Comparison of ENCODE assay signal across 36 cellular contexts in genomic region chr5:44951371-44951770, GRCh38.
"Had no signal": no experiment of that assay in that cellular context is flagged by ENCODE, and none has a peak within 500 bp of the region (broad histone marks: within the 10 kb centered on the region; RNA-seq: fewer than 3 reads in every experiment).

No MANE protein-coding gene starts in this region.

- H3K4me1 ChIP-seq: Peyer's patch, SJSA1 had no signal

- H3K4me3 ChIP-seq: Peyer's patch, SJSA1 had no signal

- H3K36me3 ChIP-seq: Peyer's patch, SJSA1 had no signal

- H3K4me3 Mint-ChIP-seq: activated B cell treated with CpG ODN at 0.5 μM for 24 hours; activated CD4-positive, alpha-beta memory T cell treated with anti-CD3 and anti-CD28 coated beads for 36 hours; activated naive CD4-positive, alpha-beta T cell treated with anti-CD3 and anti-CD28 coated beads, Interleukin-2, amount 10 ng/mL, durations not matched to agents 7 days and 5 days; activated naive CD8-positive, alpha-beta T cell; activated naive CD8-positive, alpha-beta T cell treated with anti-CD3 and anti-CD28 coated beads, Interleukin-2, amount 50 U/mL, for 24 hours; activated T-cell treated with anti-CD3 and anti-CD28 coated beads, Interleukin-2, amount 50 U/mL, for 4 hours; activated T-helper 1 cell treated with anti-CD3 and anti-CD28 coated beads, Interleukin-12 subunit alpha, Interleukin-12 subunit beta, Interleukin-2, Interleukin-4 antibody, amounts not matched to agents 30 ng/mL and 10 ng/mL and 1 ng/mL, durations not matched to agents 14 hours and 24 hours and 36 hours; brain; T-cell; T-helper 17 cell had no signal

- H3K27ac ChIP-seq: Peyer's patch, SJSA1, VCaP had no signal

- H3K9me3 Mint-ChIP-seq: activated B cell treated with CpG ODN at 0.5 μM for 24 hours; activated CD4-positive, alpha-beta memory T cell treated with anti-CD3 and anti-CD28 coated beads for 36 hours; activated naive CD4-positive, alpha-beta T cell treated with anti-CD3 and anti-CD28 coated beads, Interleukin-2, amount 10 ng/mL, durations not matched to agents 7 days and 5 days; activated naive CD8-positive, alpha-beta T cell treated with anti-CD3 and anti-CD28 coated beads, Interleukin-2, amount 50 U/mL, for 24 hours; activated T-cell treated with anti-CD3 and anti-CD28 coated beads, Interleukin-2, amount 50 U/mL, for 4 hours; activated T-helper 1 cell treated with anti-CD3 and anti-CD28 coated beads, Interleukin-12 subunit alpha, Interleukin-12 subunit beta, Interleukin-2, Interleukin-4 antibody, amounts not matched to agents 30 ng/mL and 10 ng/mL and 1 ng/mL, durations not matched to agents 14 hours and 24 hours and 36 hours; brain had no signal

- DNase-seq: activated B cell treated with CpG ODN at 0.5 μM for 24 hours; activated CD4-positive, alpha-beta memory T cell treated with anti-CD3 and anti-CD28 coated beads for 36 hours; activated CD4-positive, alpha-beta T cell treated with anti-CD3 and anti-CD28 coated beads for 4 hours; activated CD4-positive, alpha-beta T cell treated with anti-CD3 and anti-CD28 coated beads, Interleukin-2, amount 50 U/mL, for 1 hour; activated CD4-positive, CD25-positive, alpha-beta regulatory T cell treated with anti-CD3 and anti-CD28 coated beads, Interleukin-2, amount 50 U/mL, for 72 hours; activated CD8-positive, alpha-beta memory T cell treated with anti-CD3 and anti-CD28 coated beads, Interleukin-2, amount 50 U/mL, for 4 hours; activated effector memory CD4-positive, alpha-beta T cell treated with Interleukin-2 at 50 U/mL for 16 hours; activated naive CD4-positive, alpha-beta T cell treated with anti-CD3 and anti-CD28 coated beads, Interleukin-2, amount 10 ng/mL, durations not matched to agents 7 days and 5 days; activated naive CD8-positive, alpha-beta T cell treated with anti-CD3 and anti-CD28 coated beads, Interleukin-2, amount 50 U/mL, for 24 hours; activated T-cell treated with anti-CD3 and anti-CD28 coated beads for 4 hours; activated T-cell treated with anti-CD3 and anti-CD28 coated beads, Interleukin-2, amount 50 U/mL, for 4 hours; anterior cingulate cortex; caudate nucleus; cerebellar nuclear complex; NCI-H1092 treated with DMSO at 0.1 percent for 48 hours; NCI-H1417; NCI-H146; NCI-H187; NCI-H2029 treated with DMSO at 0.1 percent for 48 hours; NCI-H2171 treated with DMSO at 0.1 percent for 48 hours; NCI-H2227 treated with DMSO at 0.1 percent for 48 hours; NCI-H524 treated with DMSO at 0.1 percent for 48 hours; NK-92 treated with Interleukin-12 subunit alpha and Interleukin-12 subunit beta, amount 100 ng/mL, for 24 hours; PC-3; Peyer's patch; RPMI8226; SHP77 treated with DMSO at 0.1 percent for 48 hours; T-cell; T-helper 17 cell; T-helper 9 cell had no signal

- ATAC-seq: activated naive CD8-positive, alpha-beta T cell treated with anti-CD3 and anti-CD28 coated beads, Interleukin-2, amount 50 U/mL, for 24 hours; activated T-cell treated with anti-CD3 and anti-CD28 coated beads, Interleukin-2, amount 50 U/mL, for 4 hours; PC-3; SK-N-SH treated with all-trans-retinoic acid at 6 μM for 48 hours; T-cell; T-helper 17 cell had no signal

- H3K9me3 ChIP-seq: Peyer's patch, SJSA1 had no signal

- H3K27me3 ChIP-seq: Peyer's patch, SJSA1 had no signal

- H3K36me3 Mint-ChIP-seq: activated CD4-positive, alpha-beta memory T cell treated with anti-CD3 and anti-CD28 coated beads for 36 hours; activated naive CD4-positive, alpha-beta T cell treated with anti-CD3 and anti-CD28 coated beads, Interleukin-2, amount 10 ng/mL, durations not matched to agents 7 days and 5 days; activated naive CD8-positive, alpha-beta T cell; brain; T-cell had no signal

- H3K27me3 Mint-ChIP-seq: activated B cell treated with CpG ODN at 0.5 μM for 24 hours; activated CD4-positive, alpha-beta memory T cell treated with anti-CD3 and anti-CD28 coated beads for 36 hours; activated naive CD4-positive, alpha-beta T cell treated with anti-CD3 and anti-CD28 coated beads, Interleukin-2, amount 10 ng/mL, durations not matched to agents 7 days and 5 days; activated naive CD8-positive, alpha-beta T cell; activated naive CD8-positive, alpha-beta T cell treated with anti-CD3 and anti-CD28 coated beads, Interleukin-2, amount 50 U/mL, for 24 hours; brain; T-cell; T-helper 17 cell had no signal

- H3K4me1 Mint-ChIP-seq: activated B cell treated with CpG ODN at 0.5 μM for 24 hours; activated naive CD4-positive, alpha-beta T cell treated with anti-CD3 and anti-CD28 coated beads, Interleukin-2, amount 10 ng/mL, durations not matched to agents 7 days and 5 days; T-cell; T-helper 17 cell had no signal

- H3K27ac Mint-ChIP-seq: activated B cell treated with CpG ODN at 0.5 μM for 24 hours; activated CD4-positive, alpha-beta memory T cell treated with anti-CD3 and anti-CD28 coated beads for 36 hours; activated naive CD4-positive, alpha-beta T cell treated with anti-CD3 and anti-CD28 coated beads, Interleukin-2, amount 10 ng/mL, durations not matched to agents 7 days and 5 days; activated naive CD8-positive, alpha-beta T cell; activated naive CD8-positive, alpha-beta T cell treated with anti-CD3 and anti-CD28 coated beads, Interleukin-2, amount 50 U/mL, for 24 hours; activated T-helper 1 cell treated with anti-CD3 and anti-CD28 coated beads, Interleukin-12 subunit alpha, Interleukin-12 subunit beta, Interleukin-2, Interleukin-4 antibody, amounts not matched to agents 30 ng/mL and 10 ng/mL and 1 ng/mL, durations not matched to agents 14 hours and 24 hours and 36 hours; brain; T-cell; T-helper 17 cell had no signal
